1 cellular context compared by ENCODE assay signal in the genomic region with DNA sequence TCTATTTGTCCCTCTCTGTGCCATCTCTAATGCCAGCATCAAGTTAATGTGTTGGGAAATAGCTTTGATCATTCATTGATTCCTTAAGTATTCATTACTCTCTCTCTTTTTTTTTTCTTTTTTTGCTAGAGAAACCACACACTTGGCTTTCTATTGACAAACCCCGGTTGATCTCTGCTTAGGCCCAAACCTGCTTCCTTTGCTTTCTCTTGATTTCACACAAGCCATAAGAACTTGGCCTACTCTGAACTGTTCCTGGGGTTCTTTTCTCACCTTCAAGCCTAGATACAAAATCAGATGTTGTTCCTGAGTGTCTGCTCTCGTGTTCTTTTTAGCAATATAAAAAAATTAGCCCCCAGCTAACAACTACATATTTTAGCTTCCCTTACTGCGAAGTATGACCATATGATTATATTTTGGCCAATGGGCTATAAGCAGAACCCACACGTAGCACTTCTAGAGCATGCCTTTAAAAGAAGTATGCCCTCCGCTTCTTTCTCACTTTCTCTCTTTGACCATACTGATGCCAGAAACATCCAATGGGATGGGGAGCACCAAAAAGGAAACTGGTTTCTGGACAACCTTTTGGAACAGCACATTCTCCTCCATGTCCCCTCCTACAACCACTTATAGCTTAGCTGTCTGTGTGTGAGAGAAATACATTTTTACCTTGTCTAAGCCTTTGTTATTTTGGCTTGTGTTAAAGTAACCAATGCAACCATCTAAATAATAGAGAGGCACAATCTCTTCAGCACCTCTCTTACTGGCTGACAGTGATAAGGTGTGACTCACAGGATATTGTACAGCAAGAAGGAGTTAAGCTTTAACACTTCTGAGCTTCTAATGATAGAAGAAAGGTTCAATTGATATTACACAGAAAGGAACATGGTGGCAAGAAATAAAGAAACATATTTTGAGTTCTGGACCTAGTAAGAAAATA.
A peak's percentile ranks its signal among the peaks of the same experiment; 100 is the strongest.
TF ChIP-seq lines count a peak whose summit lies in the region.

No MANE protein-coding gene starts in this region.

TF ChIP-seq in endothelial cell of umbilical vein, 7 proteins besides CTCF, POLR2A, EP300 and RAD21:
- TF ChIP-seq MYC (IDR thresholded peaks at IDR 0.05; ENCODE audit: low read depth, low read length) (no peak), JUN (IDR thresholded peaks at IDR 0.05; ENCODE audit: borderline replicate concordance, insufficient read depth, insufficient read length, low read depth) (peak; percentile 18), GATA2 (IDR thresholded peaks at IDR 0.05; ENCODE audit: insufficient read depth, insufficient read length, low read depth, low read length) (no peak), FOS (IDR thresholded peaks at IDR 0.05; ENCODE audit: borderline replicate concordance, insufficient read depth, low read length) (no peak), EZH2 (IDR thresholded peaks at IDR 0.05; ENCODE audit: borderline replicate concordance, low read depth, low read length, severe bottlenecking) (no peak), POLR2AphosphoS5 (IDR thresholded peaks at IDR 0.05; ENCODE audit: insufficient read depth, low read depth, low read length) (no peak)
- TF ChIP-seq, protein P1, sequence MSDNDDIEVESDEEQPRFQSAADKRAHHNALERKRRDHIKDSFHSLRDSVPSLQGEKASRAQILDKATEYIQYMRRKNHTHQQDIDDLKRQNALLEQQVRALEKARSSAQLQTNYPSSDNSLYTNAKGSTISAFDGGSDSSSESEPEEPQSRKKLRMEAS (IDR thresholded peaks at IDR 0.05; ENCODE audit: insufficient read depth, insufficient read length), result no peak
